30 cellular contexts compared by ENCODE assay signal in genomic region chr7:146262527-146262926, GRCh38.
DNase-seq lines count a peak whose midpoint lies in the region; ATAC-seq, FAIRE-seq and TF ChIP-seq lines count a peak whose summit lies in the region.
"Had no signal": no experiment of that assay in that cellular context is flagged by ENCODE, and none has a peak within 500 bp of the region (broad histone marks: within the 10 kb centered on the region; RNA-seq: fewer than 3 reads in every experiment).

No MANE protein-coding gene starts in this region.

- no peaks in the 10 kb centered on the region for H4K20me1 ChIP-seq in HepG2 (ENCODE audit: insufficient read depth, low read length)
- H4K20me1 ChIP-seq: BLaER1; BLaER1 treated with 17β-estradiol and CSF1 and Interleukin-3, amounts not matched to agents 10 nM and 100 nM had no signal

- no peak for TF ChIP-seq POLR2A in HepG2 (IDR thresholded peaks at IDR 0.05; ENCODE audit: insufficient read depth in 1 of 2, low read depth in 2 of 2, low read length in 2 of 2)
- no peak for TF ChIP-seq POLR2A in right lobe of liver (IDR thresholded peaks at IDR 0.05)
- no peak for TF ChIP-seq POLR2A in H54 (IDR thresholded peaks at IDR 0.05; ENCODE audit: low read depth, low read length)

- DNase-seq in HepG2 (ENCODE audit: low spot score): no peak
- no peak for DNase-seq in right lobe of liver
- DNase-seq in H54 (ENCODE audit: insufficient read length, low spot score): no peak
- DNase-seq: 8988T; ACHN; AML-193; BE2C; C1 segment of cervical spinal cord; Caco-2; Calu3; CD4-positive, alpha-beta memory T cell; CD4-positive, alpha-beta T cell; CD4-positive, CD25-positive, alpha-beta regulatory T cell; CD8-positive, alpha-beta memory T cell; CD8-positive, alpha-beta T cell; COR-L47; DMS 273 treated with DMSO at 0.1 percent for 48 hours; DMS153; DMS53; DMS79; DMS79 treated with DMSO at 0.1 percent for 48 hours; DND-41; EL had no signal

- no peak for TF ChIP-seq RAD21 in HepG2 (CRISPR knock-in tag; IDR thresholded peaks at IDR 0.05)

- H3K36me3 ChIP-seq in HepG2 (replicated peaks in 1 of 2; ENCODE audit: control insufficient read depth in 1 of 2, insufficient read depth in 2 of 2, low read length in 2 of 2) (no peaks in the 10 kb centered on the region), right lobe of liver (no peaks in the 10 kb centered on the region), HEK293 (ENCODE audit: control insufficient read depth in 2 of 2, insufficient read depth in 1 of 2, low read length in 2 of 2) (no peaks in the 10 kb centered on the region)
- H3K36me3 ChIP-seq: BE2C; BLaER1; BLaER1 treated with 17β-estradiol and CSF1 and Interleukin-3, amounts not matched to agents 10 nM and 100 nM had no signal

- H3K27ac ChIP-seq in HepG2 (ENCODE audit: extremely low read length, insufficient read depth, low read length) (no peak overlapping the region), right lobe of liver (no peak overlapping the region), HEK293 (ENCODE audit: extremely low read depth, low read depth, low read length) (no peak overlapping the region)
- H3K27ac ChIP-seq: 22Rv1; A549; BLaER1; BLaER1 treated with 17β-estradiol and CSF1 and Interleukin-3, amounts not matched to agents 10 nM and 100 nM; C4-2B had no signal

- H3K9me3 ChIP-seq in HepG2 (ENCODE audit: low read length) (peaks cover 73% of the 10 kb centered on the region), right lobe of liver (no peaks in the 10 kb centered on the region), HEK293 (ENCODE audit: control insufficient read depth, insufficient read depth, low read depth, low read length) (no peaks in the 10 kb centered on the region)
- H3K9me3 ChIP-seq: A549, BE2C, Caco-2 had no signal

- H3K9ac ChIP-seq in HepG2 (ENCODE audit: insufficient read depth, low read depth, low read length): no peak overlapping the region
- H3K9ac ChIP-seq: BLaER1; BLaER1 treated with 17β-estradiol and CSF1 and Interleukin-3, amounts not matched to agents 10 nM and 100 nM had no signal

- no peak for TF ChIP-seq CTCF in HepG2 (CRISPR knock-in tag; IDR thresholded peaks at IDR 0.05)
- TF ChIP-seq CTCF in right lobe of liver (IDR thresholded peaks at IDR 0.05): no peak
- no peak for TF ChIP-seq CTCF in HEK293 (tag by site-specific recombination; IDR thresholded peaks at IDR 0.05)

- no peak for ATAC-seq in HepG2
- ATAC-seq in right lobe of liver: no peak
- ATAC-seq: A549; CD8-positive, alpha-beta T cell had no signal

- CTCF ChIA-PET in HepG2 (lab: Yijun Ruan, JAX; ENCODE audit: low intra/inter-chr PET ratio, low total read pairs) (no interaction called here), HEK293 (lab: Yijun Ruan, JAX) (no interaction called here)

- H3K4me3 ChIP-seq in HepG2 (replicated peaks in 1 of 3; ENCODE audit: insufficient read depth in 1 of 3, low read depth in 2 of 3, low read length in 3 of 3): no peak overlapping the region
- no peak overlapping the region for H3K4me3 ChIP-seq in right lobe of liver
- no peak overlapping the region for H3K4me3 ChIP-seq in HEK293 (ENCODE audit: low read depth, low read length)
- H3K4me3 ChIP-seq: A549; BLaER1; BLaER1 treated with 17β-estradiol and CSF1 and Interleukin-3, amounts not matched to agents 10 nM and 100 nM had no signal

- H3K4me1 ChIP-seq in HepG2 (ENCODE audit: insufficient read depth, low read length) (no peaks in the 10 kb centered on the region), right lobe of liver (no peaks in the 10 kb centered on the region), HEK293 (ENCODE audit: control insufficient read depth, insufficient read depth, low read length) (no peaks in the 10 kb centered on the region)
- H3K4me1 ChIP-seq: A549; BE2C; BLaER1; BLaER1 treated with 17β-estradiol and CSF1 and Interleukin-3, amounts not matched to agents 10 nM and 100 nM; Caco-2 had no signal

- H3K79me2 ChIP-seq in HepG2 (ENCODE audit: insufficient read depth, low read length): no peaks in the 10 kb centered on the region

- H2AFZ ChIP-seq in HepG2 (ENCODE audit: low read length): no peak overlapping the region

- no TSS peak for BruUV-seq in HepG2 (replicated peaks; lab: Mats Ljungman, UMichigan)

- FAIRE-seq in HepG2 (lab: Jason Lieb, UNC): no peak
- FAIRE-seq in H54 (lab: Jason Lieb, UNC): no peak
- FAIRE-seq: A204.1, A549 had no signal

- WGBS in HepG2 (ENCODE audit: low lambda C conversion rate): 5% methylated on average over 1 of the region's 1 CpG
- 56% methylated on average over 1 of the region's 1 CpG for WGBS in right lobe of liver (ENCODE audit: insufficient coverage, low coverage, low lambda C conversion rate, missing lambda C conversion rate)

- intact Hi-C loops in HepG2 (cut with micrococcal nuclease; ENCODE audit: unreplicated experiment) (no loop called here), right lobe of liver (cut with DNase I) (no loop called here)

- no peak overlapping the region for H3K4me2 ChIP-seq in HepG2 (ENCODE audit: low read depth, low read length)
- H3K4me2 ChIP-seq: A549; BLaER1; BLaER1 treated with 17β-estradiol and CSF1 and Interleukin-3, amounts not matched to agents 10 nM and 100 nM had no signal

- POLR2A ChIA-PET in HepG2 (lab: Yijun Ruan, JAX) (no interaction called here), HEK293 (lab: Yijun Ruan, JAX) (no interaction called here)

- TF ChIP-seq EP300 in HepG2 (IDR thresholded peaks at IDR 0.05; ENCODE audit: low read depth in 2 of 2, low read length in 2 of 2): no peak
- TF ChIP-seq EP300 in HepG2 (CRISPR knock-in tag; IDR thresholded peaks at IDR 0.05; ENCODE audit: borderline replicate concordance): no peak

- in situ Hi-C loops in HepG2 (cut with HindIII; ENCODE audit: extremely low pct_ligation_motif_present, low pct_unique_long_range_greater_than_20kb): no loop called here

- H3K27me3 ChIP-seq in HepG2 (ENCODE audit: control insufficient read depth in 1 of 2, insufficient read depth in 2 of 2, low read length in 2 of 2) (no peaks in the 10 kb centered on the region), right lobe of liver (no peaks in the 10 kb centered on the region)
- H3K27me3 ChIP-seq: BE2C; BLaER1; BLaER1 treated with 17β-estradiol and CSF1 and Interleukin-3, amounts not matched to agents 10 nM and 100 nM had no signal

TF ChIP-seq in HepG2, 621 proteins besides CTCF, POLR2A, EP300 and RAD21:
- no peak for TF ChIP-seq MEF2D (CRISPR knock-in tag; IDR thresholded peaks at IDR 0.05)
- TF ChIP-seq ATF7 (IDR thresholded peaks at IDR 0.05): peak; percentile 91
- no peak for TF ChIP-seq ATF7 (CRISPR knock-in tag; IDR thresholded peaks at IDR 0.05)
- no peak for TF ChIP-seq PRDM4 (CRISPR knock-in tag; IDR thresholded peaks at IDR 0.05; ENCODE audit: borderline replicate concordance)
TF ChIP-seq in HepG2: peak in this region for 1.

TF ChIP-seq in HEK293, 187 proteins besides CTCF, POLR2A, EP300 and RAD21:
- TF ChIP-seq BCL11B (tag by site-specific recombination; IDR thresholded peaks at IDR 0.05; ENCODE audit: low read depth) (no peak), ATF2 (tag by site-specific recombination; IDR thresholded peaks at IDR 0.05; ENCODE audit: low read depth) (peak; percentile 58), ZNF777 (tag by site-specific recombination; IDR thresholded peaks at IDR 0.05; ENCODE audit: borderline replicate concordance) (no peak), ZNF37A (tag by site-specific recombination; IDR thresholded peaks at IDR 0.05) (no peak)

Comparison
In these comparisons a context has a peak if more than half of its experiments do, and no peak if none do; other contexts are left out.
1. Of the 63 proteins assayed by ChIP-seq in both HepG2 and HEK293: peak only in HepG2: none; only in HEK293: ATF2; in both: none; in neither: 62.